In genomic region chr19:39125554-39126311, GRCh38 we compare ENCODE assay signal across 1 cellular context.
TF ChIP-seq lines count a peak whose summit lies in the region.

TSS of gene PAK4 (plus strand) at chr19:39125786. CDS start at chr19:39169554, 43,768 bp downstream.

TF ChIP-seq in HepG2, 621 proteins besides CTCF, POLR2A, EP300 and RAD21 (continued from another document and continues in another):
- TF ChIP-seq ZNF501 (CRISPR knock-in tag; IDR thresholded peaks at IDR 0.05), result peak; percentile 91
- peak; percentile 80 for TF ChIP-seq HNF1B (CRISPR knock-in tag; IDR thresholded peaks at IDR 0.05)
- TF ChIP-seq ZNF24 (IDR thresholded peaks at IDR 0.05), result no peak
- peak; percentile 82 for TF ChIP-seq ZBTB7B (CRISPR knock-in tag; IDR thresholded peaks at IDR 0.05)
- no peak for TF ChIP-seq GMEB2 (CRISPR knock-in tag; IDR thresholded peaks at IDR 0.05; ENCODE audit: low read depth)
- TF ChIP-seq, protein P1, sequence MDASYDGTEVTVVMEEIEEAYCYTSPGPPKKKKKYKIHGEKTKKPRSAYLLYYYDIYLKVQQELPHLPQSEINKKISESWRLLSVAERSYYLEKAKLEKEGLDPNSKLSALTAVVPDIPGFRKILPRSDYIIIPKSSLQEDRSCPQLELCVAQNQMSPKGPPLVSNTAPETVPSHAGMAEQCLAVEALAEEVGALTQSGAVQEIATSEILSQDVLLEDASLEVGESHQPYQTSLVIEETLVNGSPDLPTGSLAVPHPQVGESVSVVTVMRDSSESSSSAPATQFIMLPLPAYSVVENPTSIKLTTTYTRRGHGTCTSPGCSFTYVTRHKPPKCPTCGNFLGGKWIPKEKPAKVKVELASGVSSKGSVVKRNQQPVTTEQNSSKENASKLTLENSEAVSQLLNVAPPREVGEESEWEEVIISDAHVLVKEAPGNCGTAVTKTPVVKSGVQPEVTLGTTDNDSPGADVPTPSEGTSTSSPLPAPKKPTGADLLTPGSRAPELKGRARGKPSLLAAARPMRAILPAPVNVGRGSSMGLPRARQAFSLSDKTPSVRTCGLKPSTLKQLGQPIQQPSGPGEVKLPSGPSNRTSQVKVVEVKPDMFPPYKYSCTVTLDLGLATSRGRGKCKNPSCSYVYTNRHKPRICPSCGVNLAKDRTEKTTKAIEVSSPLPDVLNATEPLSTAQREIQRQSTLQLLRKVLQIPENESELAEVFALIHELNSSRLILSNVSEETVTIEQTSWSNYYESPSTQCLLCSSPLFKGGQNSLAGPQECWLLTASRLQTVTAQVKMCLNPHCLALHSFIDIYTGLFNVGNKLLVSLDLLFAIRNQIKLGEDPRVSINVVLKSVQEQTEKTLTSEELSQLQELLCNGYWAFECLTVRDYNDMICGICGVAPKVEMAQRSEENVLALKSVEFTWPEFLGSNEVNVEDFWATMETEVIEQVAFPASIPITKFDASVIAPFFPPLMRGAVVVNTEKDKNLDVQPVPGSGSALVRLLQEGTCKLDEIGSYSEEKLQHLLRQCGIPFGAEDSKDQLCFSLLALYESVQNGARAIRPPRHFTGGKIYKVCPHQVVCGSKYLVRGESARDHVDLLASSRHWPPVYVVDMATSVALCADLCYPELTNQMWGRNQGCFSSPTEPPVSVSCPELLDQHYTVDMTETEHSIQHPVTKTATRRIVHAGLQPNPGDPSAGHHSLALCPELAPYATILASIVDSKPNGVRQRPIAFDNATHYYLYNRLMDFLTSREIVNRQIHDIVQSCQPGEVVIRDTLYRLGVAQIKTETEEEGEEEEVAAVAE (CRISPR knock-in tag; IDR thresholded peaks at IDR 0.05; ENCODE audit: borderline replicate concordance), result no peak
- TF ChIP-seq SSRP1 (CRISPR knock-in tag; IDR thresholded peaks at IDR 0.05), result no peak
- peak; percentile 74 to 98; a peak in 3 of 4 replicates for TF ChIP-seq NR2F1 (CRISPR knock-in tag; IDR thresholded peaks at IDR 0.05)
- no peak for TF ChIP-seq ZNF556 (CRISPR knock-in tag; IDR thresholded peaks at IDR 0.05; ENCODE audit: borderline replicate concordance)
- 0 out of 2 replicates have a peak, but pooled peaks have one; percentile 51 for TF ChIP-seq ZNF598 (CRISPR knock-in tag; IDR thresholded peaks at IDR 0.05; ENCODE audit: borderline replicate concordance)
- TF ChIP-seq BHLHE40 (IDR thresholded peaks at IDR 0.05; ENCODE audit: low read length), result no peak
- TF ChIP-seq, protein P2, sequence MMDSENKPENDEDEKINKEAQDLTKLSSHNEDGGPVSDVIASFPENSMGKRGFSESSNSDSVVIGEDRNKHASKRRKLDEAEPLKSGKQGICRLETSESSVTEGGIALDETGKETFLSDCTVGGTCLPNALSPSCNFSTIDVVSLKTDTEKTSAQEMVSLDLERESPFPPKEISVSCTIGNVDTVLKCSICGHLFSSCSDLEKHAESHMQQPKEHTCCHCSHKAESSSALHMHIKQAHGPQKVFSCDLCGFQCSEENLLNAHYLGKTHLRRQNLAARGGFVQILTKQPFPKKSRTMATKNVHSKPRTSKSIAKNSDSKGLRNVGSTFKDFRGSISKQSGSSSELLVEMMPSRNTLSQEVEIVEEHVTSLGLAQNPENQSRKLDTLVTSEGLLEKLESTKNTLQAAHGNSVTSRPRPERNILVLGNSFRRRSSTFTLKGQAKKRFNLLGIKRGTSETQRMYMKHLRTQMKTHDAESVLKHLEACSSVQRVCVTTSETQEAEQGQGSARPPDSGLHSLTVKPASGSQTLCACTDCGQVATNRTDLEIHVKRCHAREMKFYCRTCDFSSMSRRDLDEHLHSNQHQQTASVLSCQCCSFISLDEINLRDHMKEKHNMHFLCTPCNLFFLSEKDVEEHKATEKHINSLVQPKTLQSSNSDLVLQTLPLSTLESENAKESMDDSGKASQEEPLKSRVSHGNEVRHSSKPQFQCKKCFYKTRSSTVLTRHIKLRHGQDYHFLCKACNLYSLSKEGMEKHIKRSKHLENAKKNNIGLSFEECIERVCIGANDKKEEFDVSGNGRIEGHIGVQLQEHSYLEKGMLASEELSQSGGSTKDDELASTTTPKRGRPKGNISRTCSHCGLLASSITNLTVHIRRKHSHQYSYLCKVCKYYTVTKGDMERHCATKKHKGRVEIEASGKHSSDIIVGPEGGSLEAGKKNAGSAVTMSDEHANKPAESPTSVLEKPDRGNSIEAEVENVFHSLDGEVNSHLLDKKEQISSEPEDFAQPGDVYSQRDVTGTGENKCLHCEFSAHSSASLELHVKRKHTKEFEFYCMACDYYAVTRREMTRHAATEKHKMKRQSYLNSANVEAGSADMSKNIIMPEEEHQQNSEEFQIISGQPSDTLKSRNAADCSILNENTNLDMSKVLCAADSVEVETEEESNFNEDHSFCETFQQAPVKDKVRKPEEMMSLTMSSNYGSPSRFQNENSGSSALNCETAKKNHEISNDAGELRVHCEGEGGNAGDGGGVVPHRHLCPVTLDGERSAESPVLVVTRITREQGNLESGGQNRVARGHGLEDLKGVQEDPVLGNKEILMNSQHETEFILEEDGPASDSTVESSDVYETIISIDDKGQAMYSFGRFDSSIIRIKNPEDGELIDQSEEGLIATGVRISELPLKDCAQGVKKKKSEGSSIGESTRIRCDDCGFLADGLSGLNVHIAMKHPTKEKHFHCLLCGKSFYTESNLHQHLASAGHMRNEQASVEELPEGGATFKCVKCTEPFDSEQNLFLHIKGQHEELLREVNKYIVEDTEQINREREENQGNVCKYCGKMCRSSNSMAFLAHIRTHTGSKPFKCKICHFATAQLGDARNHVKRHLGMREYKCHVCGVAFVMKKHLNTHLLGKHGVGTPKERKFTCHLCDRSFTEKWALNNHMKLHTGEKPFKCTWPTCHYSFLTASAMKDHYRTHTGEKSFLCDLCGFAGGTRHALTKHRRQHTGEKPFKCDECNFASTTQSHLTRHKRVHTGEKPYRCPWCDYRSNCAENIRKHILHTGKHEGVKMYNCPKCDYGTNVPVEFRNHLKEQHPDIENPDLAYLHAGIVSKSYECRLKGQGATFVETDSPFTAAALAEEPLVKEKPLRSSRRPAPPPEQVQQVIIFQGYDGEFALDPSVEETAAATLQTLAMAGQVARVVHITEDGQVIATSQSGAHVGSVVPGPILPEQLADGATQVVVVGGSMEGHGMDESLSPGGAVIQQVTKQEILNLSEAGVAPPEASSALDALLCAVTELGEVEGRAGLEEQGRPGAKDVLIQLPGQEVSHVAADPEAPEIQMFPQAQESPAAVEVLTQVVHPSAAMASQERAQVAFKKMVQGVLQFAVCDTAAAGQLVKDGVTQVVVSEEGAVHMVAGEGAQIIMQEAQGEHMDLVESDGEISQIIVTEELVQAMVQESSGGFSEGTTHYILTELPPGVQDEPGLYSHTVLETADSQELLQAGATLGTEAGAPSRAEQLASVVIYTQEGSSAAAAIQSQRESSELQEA (CRISPR knock-in tag; IDR thresholded peaks at IDR 0.05; ENCODE audit: not compliant biosample characterization), result peak; percentile 69
- TF ChIP-seq TGIF2 (CRISPR knock-in tag; IDR thresholded peaks at IDR 0.05), result no peak
- no peak for TF ChIP-seq ZNF660 (CRISPR knock-in tag; IDR thresholded peaks at IDR 0.05; ENCODE audit: borderline replicate concordance, low read depth)
- TF ChIP-seq, protein P3, sequence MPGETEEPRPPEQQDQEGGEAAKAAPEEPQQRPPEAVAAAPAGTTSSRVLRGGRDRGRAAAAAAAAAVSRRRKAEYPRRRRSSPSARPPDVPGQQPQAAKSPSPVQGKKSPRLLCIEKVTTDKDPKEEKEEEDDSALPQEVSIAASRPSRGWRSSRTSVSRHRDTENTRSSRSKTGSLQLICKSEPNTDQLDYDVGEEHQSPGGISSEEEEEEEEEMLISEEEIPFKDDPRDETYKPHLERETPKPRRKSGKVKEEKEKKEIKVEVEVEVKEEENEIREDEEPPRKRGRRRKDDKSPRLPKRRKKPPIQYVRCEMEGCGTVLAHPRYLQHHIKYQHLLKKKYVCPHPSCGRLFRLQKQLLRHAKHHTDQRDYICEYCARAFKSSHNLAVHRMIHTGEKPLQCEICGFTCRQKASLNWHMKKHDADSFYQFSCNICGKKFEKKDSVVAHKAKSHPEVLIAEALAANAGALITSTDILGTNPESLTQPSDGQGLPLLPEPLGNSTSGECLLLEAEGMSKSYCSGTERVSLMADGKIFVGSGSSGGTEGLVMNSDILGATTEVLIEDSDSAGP (CRISPR knock-in tag; IDR thresholded peaks at IDR 0.05; ENCODE audit: borderline replicate concordance), result peak; percentile 100; the same call in 1 of the 2 replicates
- peak; percentile 37; the same call in 1 of the 2 replicates for TF ChIP-seq ZNF777 (CRISPR knock-in tag; IDR thresholded peaks at IDR 0.05)
- peak; percentile 90; the same call in 1 of the 2 replicates for TF ChIP-seq ZNF788 (CRISPR knock-in tag; IDR thresholded peaks at IDR 0.05; ENCODE audit: borderline replicate concordance)
- TF ChIP-seq ZZZ3 (CRISPR knock-in tag; IDR thresholded peaks at IDR 0.05; ENCODE audit: borderline replicate concordance), result no peak
- TF ChIP-seq SAP130 (CRISPR knock-in tag; IDR thresholded peaks at IDR 0.05; ENCODE audit: low read depth), result peak; percentile 90
- TF ChIP-seq, protein P4, sequence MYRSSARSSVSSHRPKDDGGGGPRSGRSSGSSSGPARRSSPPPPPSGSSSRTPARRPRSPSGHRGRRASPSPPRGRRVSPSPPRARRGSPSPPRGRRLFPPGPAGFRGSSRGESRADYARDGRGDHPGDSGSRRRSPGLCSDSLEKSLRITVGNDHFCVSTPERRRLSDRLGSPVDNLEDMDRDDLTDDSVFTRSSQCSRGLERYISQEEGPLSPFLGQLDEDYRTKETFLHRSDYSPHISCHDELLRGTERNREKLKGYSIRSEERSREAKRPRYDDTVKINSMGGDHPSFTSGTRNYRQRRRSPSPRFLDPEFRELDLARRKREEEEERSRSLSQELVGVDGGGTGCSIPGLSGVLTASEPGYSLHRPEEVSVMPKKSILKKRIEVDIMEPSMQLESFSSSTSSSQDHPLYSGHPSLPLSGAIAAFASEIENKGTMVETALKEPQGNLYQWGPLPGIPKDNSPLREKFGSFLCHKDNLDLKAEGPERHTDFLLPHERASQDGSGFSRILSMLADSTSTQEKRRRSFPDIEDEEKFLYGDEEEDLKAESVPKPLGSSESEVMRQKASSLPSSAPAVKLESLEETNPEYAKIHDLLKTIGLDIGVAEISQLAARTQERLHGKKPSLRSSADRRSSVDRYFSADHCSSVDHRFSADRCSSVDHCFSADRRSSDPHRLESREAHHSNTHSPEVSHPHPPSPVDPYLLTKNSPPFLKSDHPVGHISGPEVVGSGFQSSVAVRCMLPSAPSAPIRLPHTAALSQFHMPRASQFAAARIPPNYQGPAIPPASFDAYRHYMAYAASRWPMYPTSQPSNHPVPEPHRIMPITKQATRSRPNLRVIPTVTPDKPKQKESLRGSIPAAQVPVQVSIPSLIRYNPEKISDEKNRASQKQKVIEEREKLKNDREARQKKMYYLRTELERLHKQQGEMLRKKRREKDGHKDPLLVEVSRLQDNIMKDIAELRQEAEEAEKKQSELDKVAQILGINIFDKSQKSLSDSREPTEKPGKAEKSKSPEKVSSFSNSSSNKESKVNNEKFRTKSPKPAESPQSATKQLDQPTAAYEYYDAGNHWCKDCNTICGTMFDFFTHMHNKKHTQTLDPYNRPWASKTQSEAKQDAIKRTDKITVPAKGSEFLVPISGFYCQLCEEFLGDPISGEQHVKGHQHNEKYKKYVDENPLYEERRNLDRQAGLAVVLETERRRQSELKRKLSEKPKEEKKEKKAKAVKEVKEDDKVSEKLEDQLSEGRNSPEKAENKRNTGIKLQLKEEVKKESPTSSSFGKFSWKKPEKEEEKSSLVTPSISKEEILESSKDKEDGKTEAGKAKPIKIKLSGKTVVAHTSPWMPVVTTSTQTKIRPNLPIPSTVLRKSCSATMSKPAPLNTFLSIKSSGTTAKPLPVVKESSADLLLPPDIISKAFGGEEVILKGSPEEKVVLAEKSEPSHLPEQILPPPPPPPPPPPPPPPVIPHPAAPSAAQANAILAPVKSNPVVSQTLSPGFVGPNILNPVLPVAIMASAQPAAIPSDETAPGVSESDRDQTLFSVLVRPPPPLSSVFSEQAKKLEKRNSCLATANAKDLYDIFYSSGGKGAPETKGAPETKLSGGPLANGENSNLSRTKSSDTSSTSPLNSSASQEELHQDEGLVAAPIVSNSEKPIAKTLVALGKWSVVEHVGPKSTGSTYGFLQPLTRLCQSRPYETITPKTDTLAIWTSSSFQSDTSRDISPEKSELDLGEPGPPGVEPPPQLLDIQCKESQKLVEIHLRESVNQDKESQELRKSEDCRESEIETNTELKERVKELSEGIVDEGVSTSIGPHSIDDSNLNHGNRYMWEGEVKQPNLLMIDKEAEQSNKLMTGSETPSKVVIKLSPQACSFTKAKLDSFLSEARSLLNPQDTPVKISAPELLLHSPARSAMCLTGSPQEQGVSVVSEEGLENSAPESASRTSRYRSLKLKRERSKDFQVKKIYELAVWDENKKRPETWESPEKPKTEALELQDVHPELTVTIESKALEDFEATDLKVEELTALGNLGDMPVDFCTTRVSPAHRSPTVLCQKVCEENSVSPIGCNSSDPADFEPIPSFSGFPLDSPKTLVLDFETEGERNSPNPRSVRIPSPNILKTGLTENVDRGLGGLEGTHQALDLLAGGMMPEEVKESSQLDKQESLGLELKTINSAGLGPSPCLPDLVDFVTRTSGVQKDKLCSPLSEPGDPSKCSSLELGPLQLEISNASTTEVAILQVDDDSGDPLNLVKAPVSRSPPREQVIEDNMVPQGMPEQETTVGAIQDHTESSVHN (CRISPR knock-in tag; IDR thresholded peaks at IDR 0.05), result no peak
